27 cellular contexts compared by ENCODE assay signal in genomic region chr11:70377645-70378044, GRCh38.
"Had no signal": no experiment of that assay in that cellular context is flagged by ENCODE, and none has a peak within 500 bp of the region (broad histone marks: within the 10 kb centered on the region; RNA-seq: fewer than 3 reads in every experiment).

No MANE protein-coding gene starts in this region.

- ATAC-seq: left cardiac atrium; left lung; lower lobe of right lung; natural killer cell; right lobe of liver; stimulated activated memory B cell treated with anti-CD40 and anti-IgM and Interleukin-4, amounts not matched to agents 10 μg/mL and 1 μg/mL and 100 μg/mL, for 72 hours; stimulated activated naive CD8-positive, alpha-beta T cell treated with anti-CD3 and anti-CD28 coated beads, Interleukin-15, amount 100 ng/mL, for 72 hours had no signal

- FAIRE-seq: keratinocyte had no signal

- H3K27me3 ChIP-seq: hepatocyte, left lung, ovary, right atrium auricular region, right lobe of liver, tibial nerve, uterus had no signal

- H3K4me3 Mint-ChIP-seq: mesothelial cell of epicardium; naive B cell; natural killer cell; stimulated activated memory B cell treated with anti-CD40 and anti-IgM and Interleukin-4, amounts not matched to agents 10 μg/mL and 1 μg/mL and 100 μg/mL, for 72 hours; stimulated activated naive CD8-positive, alpha-beta T cell treated with anti-CD3 and anti-CD28 coated beads, Interleukin-15, amount 100 ng/mL, for 72 hours; type B pancreatic cell had no signal

- H3K27ac Mint-ChIP-seq: mesothelial cell of epicardium; natural killer cell; progenitor cell of endocrine pancreas; stimulated activated memory B cell treated with anti-CD40 and anti-IgM and Interleukin-4, amounts not matched to agents 10 μg/mL and 1 μg/mL and 100 μg/mL, for 72 hours; type B pancreatic cell had no signal

- H3K4me1 Mint-ChIP-seq: natural killer cell; stimulated activated memory B cell treated with anti-CD40 and anti-IgM and Interleukin-4, amounts not matched to agents 10 μg/mL and 1 μg/mL and 100 μg/mL, for 72 hours had no signal

- H3K27me3 Mint-ChIP-seq: naive B cell; progenitor cell of endocrine pancreas; stimulated activated memory B cell treated with anti-CD40 and anti-IgM and Interleukin-4, amounts not matched to agents 10 μg/mL and 1 μg/mL and 100 μg/mL, for 72 hours; stimulated activated naive CD8-positive, alpha-beta T cell treated with anti-CD3 and anti-CD28 coated beads, Interleukin-15, amount 100 ng/mL, for 72 hours; type B pancreatic cell had no signal

- H3K36me3 ChIP-seq: ovary, uterus had no signal

- DNase-seq: kidney glomerular epithelial cell; left cardiac atrium; left lung; lower lobe of right lung; mammary epithelial cell; mesenchymal stem cell; naive B cell; natural killer cell; ovary; right lobe of liver; stimulated activated CD4-positive, alpha-beta T cell treated with anti-CD3 and anti-CD28 coated beads, Interleukin-1b, Interleukin-23, amount 100 ng/mL, for 48 hours; stimulated activated CD4-positive, alpha-beta T cell treated with anti-CD3 and anti-CD28 coated beads, Interleukin-2, amount 100 ng/mL, for 48 hours; stimulated activated CD4-positive, alpha-beta T cell treated with anti-CD3 and anti-CD28 coated beads, Interleukin-4, amount 100 ng/mL, for 4 hours; stimulated activated CD8-positive, alpha-beta memory T cell treated with anti-CD3 and anti-CD28 coated beads, Interleukin-4, amount 100 ng/mL, for 48 hours; stimulated activated naive CD4-positive, alpha-beta T cell treated with Interleukin-2 at 50 U/mL for 16 hours; stimulated activated naive CD8-positive, alpha-beta T cell treated with anti-CD3 and anti-CD28 coated beads, Interleukin-15, amount 100 ng/mL, for 72 hours; substantia nigra; uterus had no signal

- H3K4me3 ChIP-seq: hepatocyte, left lung, lower lobe of right lung, ovary, right atrium auricular region, right lobe of liver, smooth muscle cell, tibial nerve, uterus had no signal

- H3K4me1 ChIP-seq: left lung, lower lobe of right lung, right atrium auricular region, right lobe of liver had no signal

- H3K9me3 ChIP-seq: left lung, lower lobe of right lung, ovary, right atrium auricular region, right lobe of liver, tibial nerve, uterus had no signal

- H3K9me3 Mint-ChIP-seq: naive B cell; natural killer cell; stimulated activated memory B cell treated with anti-CD40 and anti-IgM and Interleukin-4, amounts not matched to agents 10 μg/mL and 1 μg/mL and 100 μg/mL, for 72 hours; stimulated activated naive CD8-positive, alpha-beta T cell treated with anti-CD3 and anti-CD28 coated beads, Interleukin-15, amount 100 ng/mL, for 72 hours; type B pancreatic cell had no signal
